Comparison of ENCODE assay signal across 1 cellular context in genomic region chr19:15091918-15092753, GRCh38.
TF ChIP-seq lines count a peak whose summit lies in the region.

No MANE protein-coding gene starts in this region.

TF ChIP-seq in IMR-90, 13 proteins besides CTCF, POLR2A, EP300 and RAD21 (continued from another document):
- TF ChIP-seq USF2 (IDR thresholded peaks at IDR 0.05; ENCODE audit: low read depth, low read length): no peak
- TF ChIP-seq RFX5 (IDR thresholded peaks at IDR 0.05; ENCODE audit: low read depth, low read length): no peak
